ENCODE assay signal across 8 cellular contexts in the genomic region with DNA sequence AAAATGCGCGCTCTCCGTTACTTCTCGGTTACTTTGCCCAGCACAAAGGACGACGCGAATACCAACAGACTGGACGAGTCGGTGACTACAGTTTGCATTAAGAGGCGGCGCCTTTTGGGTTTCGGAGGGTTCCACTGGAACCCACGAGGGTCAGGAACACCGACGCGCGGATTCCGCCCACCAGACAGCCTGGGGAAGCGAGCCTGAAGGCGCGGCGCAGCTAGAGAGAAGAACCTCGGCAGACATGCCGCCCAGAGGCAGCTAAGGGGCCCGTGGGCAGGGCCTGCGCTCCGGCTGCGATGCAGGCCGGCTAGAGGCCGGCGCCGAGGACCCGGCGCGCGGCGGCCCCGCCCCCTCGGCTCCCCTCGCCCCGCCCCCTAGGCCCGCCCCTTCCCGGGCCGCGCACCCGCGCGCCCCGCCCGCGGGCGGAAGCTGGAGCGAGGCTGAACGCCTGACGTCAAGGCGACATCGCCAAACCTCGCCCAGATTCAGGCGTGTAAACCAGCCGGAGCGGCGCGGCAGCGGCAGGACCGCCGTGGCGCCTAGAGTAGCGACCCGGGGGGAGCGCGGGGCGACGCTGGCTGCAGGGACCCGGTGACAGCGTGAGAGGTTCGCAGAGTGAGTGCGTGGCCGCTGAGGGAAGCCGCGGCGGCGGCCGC. TPM values are rescaled to one million over a fixed set of nuclear protein-coding genes. Genes with fewer than 3 reads are reported as not detected.
DNase-seq lines count a peak whose midpoint lies in the region; ATAC-seq and TF ChIP-seq lines count a peak whose summit lies in the region.

A gene (plus strand): TSS at position 465 of the 659 bp plus-strand sequence. CDS start 37,826 bp downstream, outside the sequence.

- peak within 1 kb of the TSS; percentile 95 for H3K27ac Mint-ChIP-seq in activated naive CD8-positive, alpha-beta T cell
- peak within 1 kb of the TSS; percentile 91 for H3K27ac Mint-ChIP-seq in glutamatergic neuron (ENCODE audit: unreplicated experiment)

- peak; percentile 82 for TF ChIP-seq POLR2A in testis (IDR thresholded peaks at IDR 0.05)

- H3K4me2 ChIP-seq in osteoblast (ENCODE audit: insufficient read depth, low read length), result peak within 1 kb of the TSS; percentile 81

- TF ChIP-seq CTCF in GM10266 (IDR thresholded peaks at IDR 0.05; ENCODE audit: control insufficient read depth, insufficient read depth, low read depth, missing control alignments), result no peak
- TF ChIP-seq CTCF in glutamatergic neuron (IDR thresholded peaks at IDR 0.05; ENCODE audit: partially characterized antibody, unreplicated experiment), result no peak
- no peak for TF ChIP-seq CTCF in osteoblast (IDR thresholded peaks at IDR 0.05; ENCODE audit: extremely low read depth, low read depth, low read length)
- no peak for TF ChIP-seq CTCF in testis (IDR thresholded peaks at IDR 0.05)

- peaks cover 25% of the 10 kb centered on the region for H3K4me1 ChIP-seq in osteoblast (ENCODE audit: insufficient read depth, low read length)
- H3K4me1 ChIP-seq in testis, result peaks cover 27% of the 10 kb centered on the region

- H3K36me3 Mint-ChIP-seq in activated naive CD8-positive, alpha-beta T cell, result peaks cover 14% of the 10 kb centered on the region
- no peaks in the 10 kb centered on the region for H3K36me3 Mint-ChIP-seq in glutamatergic neuron (ENCODE audit: unreplicated experiment)

- H3K27me3 ChIP-seq in osteoblast (ENCODE audit: insufficient read depth, low read length) (no peaks in the 10 kb centered on the region), testis (no peaks in the 10 kb centered on the region)

- H3K9me3 Mint-ChIP-seq in activated naive CD8-positive, alpha-beta T cell (ENCODE audit: low read depth), result no peaks in the 10 kb centered on the region
- H3K9me3 Mint-ChIP-seq in glutamatergic neuron (ENCODE audit: unreplicated experiment), result peaks cover 11% of the 10 kb centered on the region

- H2AFZ ChIP-seq in osteoblast (ENCODE audit: low read length), result peak within 1 kb of the TSS; percentile 91

- 0 to 1% methylated on average over 20 to 70 of the region's 83 CpGs for WGBS in testis, 2 donors

- H3K36me3 ChIP-seq in osteoblast (ENCODE audit: insufficient read depth, low read length) (peaks cover 9% of the 10 kb centered on the region), testis (ENCODE audit: low read depth, missing control alignments) (no peaks in the 10 kb centered on the region)

- ATAC-seq in HG02588 (IDR thresholded peaks at IDR 0.05; ENCODE audit: unreplicated experiment), result peak; percentile 80
- peak; percentile 92 for ATAC-seq in SK-N-SH treated with all-trans-retinoic acid at 6 μM for 48 hours

- H3K27me3 Mint-ChIP-seq in activated naive CD8-positive, alpha-beta T cell, result no peaks in the 10 kb centered on the region
- peaks cover 10% of the 10 kb centered on the region for H3K27me3 Mint-ChIP-seq in glutamatergic neuron (ENCODE audit: unreplicated experiment)

- H3K4me3 ChIP-seq in osteoblast (ENCODE audit: insufficient read depth, low read length), result peak within 1 kb of the TSS; percentile 93
- peak within 1 kb of the TSS; percentile 80 to 93 for H3K4me3 ChIP-seq in testis

- H3K79me2 ChIP-seq in osteoblast (ENCODE audit: insufficient read depth, low read length), result peaks cover 46% of the 10 kb centered on the region

- DNase-seq in GM10266 (ENCODE audit: extremely low spot score) (peak; percentile 97), NCI-H1048 (lab: John Stamatoyannopoulos, UW) (peak; percentile 75), glutamatergic neuron (peak; percentile 89), osteoblast (ENCODE audit: insufficient read length, low spot score, missing footprints) (peak; percentile 98), testis (peak; percentile 92)

- H3K4me1 Mint-ChIP-seq in activated naive CD8-positive, alpha-beta T cell (ENCODE audit: low read depth), result peaks cover 46% of the 10 kb centered on the region
- H3K4me1 Mint-ChIP-seq in glutamatergic neuron (ENCODE audit: low read depth, unreplicated experiment), result peaks cover 18% of the 10 kb centered on the region

- H3K4me3 Mint-ChIP-seq in activated naive CD8-positive, alpha-beta T cell, result peak within 1 kb of the TSS; percentile 93
- peak within 1 kb of the TSS; percentile 94 for H3K4me3 Mint-ChIP-seq in glutamatergic neuron (ENCODE audit: unreplicated experiment)

- peaks cover 28% of the 10 kb centered on the region for H4K20me1 ChIP-seq in osteoblast (ENCODE audit: insufficient read depth, low read length)

- H3K9me3 ChIP-seq in osteoblast (ENCODE audit: low read depth, low read length) (no peaks in the 10 kb centered on the region), testis (no peaks in the 10 kb centered on the region)

- intact Hi-C loops in testis (cut with DNase I; ENCODE audit: low total_unique reads), result loop anchor here (10.0 kb wide), 1 partner anchor 74 kb away; a partner anchor contains a TSS

- H3K27ac ChIP-seq in osteoblast (ENCODE audit: low read depth, low read length), result peak within 1 kb of the TSS; percentile 95
- H3K27ac ChIP-seq in testis, result peak within 1 kb of the TSS; percentile 98

TF ChIP-seq in SK-N-SH treated with all-trans-retinoic acid at 6 μM for 48 hours, 23 proteins besides CTCF, POLR2A, EP300 and RAD21:
- no peak for TF ChIP-seq PPARA (CRISPR knock-in tag; IDR thresholded peaks at IDR 0.05; ENCODE audit: borderline replicate concordance)
- TF ChIP-seq TCF4 (CRISPR knock-in tag; IDR thresholded peaks at IDR 0.05; ENCODE audit: borderline replicate concordance), result no peak
- no peak for TF ChIP-seq ISL1 (CRISPR knock-in tag; IDR thresholded peaks at IDR 0.05)
- TF ChIP-seq ZNF565 (CRISPR knock-in tag; conservative IDR thresholded peaks at IDR 0.05; ENCODE audit: low read depth), result no peak
- TF ChIP-seq, protein P1, sequence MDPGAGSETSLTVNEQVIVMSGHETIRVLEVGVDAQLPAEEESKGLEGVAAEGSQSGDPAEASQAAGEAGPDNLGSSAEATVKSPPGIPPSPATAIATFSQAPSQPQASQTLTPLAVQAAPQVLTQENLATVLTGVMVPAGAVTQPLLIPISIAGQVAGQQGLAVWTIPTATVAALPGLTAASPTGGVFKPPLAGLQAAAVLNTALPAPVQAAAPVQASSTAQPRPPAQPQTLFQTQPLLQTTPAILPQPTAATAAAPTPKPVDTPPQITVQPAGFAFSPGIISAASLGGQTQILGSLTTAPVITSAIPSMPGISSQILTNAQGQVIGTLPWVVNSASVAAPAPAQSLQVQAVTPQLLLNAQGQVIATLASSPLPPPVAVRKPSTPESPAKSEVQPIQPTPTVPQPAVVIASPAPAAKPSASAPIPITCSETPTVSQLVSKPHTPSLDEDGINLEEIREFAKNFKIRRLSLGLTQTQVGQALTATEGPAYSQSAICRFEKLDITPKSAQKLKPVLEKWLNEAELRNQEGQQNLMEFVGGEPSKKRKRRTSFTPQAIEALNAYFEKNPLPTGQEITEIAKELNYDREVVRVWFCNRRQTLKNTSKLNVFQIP (CRISPR knock-in tag; IDR thresholded peaks at IDR 0.05; ENCODE audit: borderline replicate concordance, low read depth), result no peak
- no peak for TF ChIP-seq ESRRG (CRISPR knock-in tag; IDR thresholded peaks at IDR 0.05)
- TF ChIP-seq, protein P2, sequence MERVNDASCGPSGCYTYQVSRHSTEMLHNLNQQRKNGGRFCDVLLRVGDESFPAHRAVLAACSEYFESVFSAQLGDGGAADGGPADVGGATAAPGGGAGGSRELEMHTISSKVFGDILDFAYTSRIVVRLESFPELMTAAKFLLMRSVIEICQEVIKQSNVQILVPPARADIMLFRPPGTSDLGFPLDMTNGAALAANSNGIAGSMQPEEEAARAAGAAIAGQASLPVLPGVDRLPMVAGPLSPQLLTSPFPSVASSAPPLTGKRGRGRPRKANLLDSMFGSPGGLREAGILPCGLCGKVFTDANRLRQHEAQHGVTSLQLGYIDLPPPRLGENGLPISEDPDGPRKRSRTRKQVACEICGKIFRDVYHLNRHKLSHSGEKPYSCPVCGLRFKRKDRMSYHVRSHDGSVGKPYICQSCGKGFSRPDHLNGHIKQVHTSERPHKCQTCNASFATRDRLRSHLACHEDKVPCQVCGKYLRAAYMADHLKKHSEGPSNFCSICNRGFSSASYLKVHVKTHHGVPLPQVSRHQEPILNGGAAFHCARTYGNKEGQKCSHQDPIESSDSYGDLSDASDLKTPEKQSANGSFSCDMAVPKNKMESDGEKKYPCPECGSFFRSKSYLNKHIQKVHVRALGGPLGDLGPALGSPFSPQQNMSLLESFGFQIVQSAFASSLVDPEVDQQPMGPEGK (CRISPR knock-in tag; IDR thresholded peaks at IDR 0.05; ENCODE audit: borderline replicate concordance), result no peak
- no peak for TF ChIP-seq SNAI2 (CRISPR knock-in tag; IDR thresholded peaks at IDR 0.05)
- TF ChIP-seq, protein P3, sequence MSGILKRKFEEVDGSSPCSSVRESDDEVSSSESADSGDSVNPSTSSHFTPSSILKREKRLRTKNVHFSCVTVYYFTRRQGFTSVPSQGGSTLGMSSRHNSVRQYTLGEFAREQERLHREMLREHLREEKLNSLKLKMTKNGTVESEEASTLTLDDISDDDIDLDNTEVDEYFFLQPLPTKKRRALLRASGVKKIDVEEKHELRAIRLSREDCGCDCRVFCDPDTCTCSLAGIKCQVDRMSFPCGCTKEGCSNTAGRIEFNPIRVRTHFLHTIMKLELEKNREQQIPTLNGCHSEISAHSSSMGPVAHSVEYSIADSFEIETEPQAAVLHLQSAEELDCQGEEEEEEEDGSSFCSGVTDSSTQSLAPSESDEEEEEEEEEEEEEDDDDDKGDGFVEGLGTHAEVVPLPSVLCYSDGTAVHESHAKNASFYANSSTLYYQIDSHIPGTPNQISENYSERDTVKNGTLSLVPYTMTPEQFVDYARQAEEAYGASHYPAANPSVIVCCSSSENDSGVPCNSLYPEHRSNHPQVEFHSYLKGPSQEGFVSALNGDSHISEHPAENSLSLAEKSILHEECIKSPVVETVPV (CRISPR knock-in tag; IDR thresholded peaks at IDR 0.05), result no peak

RNA-seq across cellular contexts. Expression of the gene that starts here (rescaled TPM):
- total RNA-seq in glutamatergic neuron (ENCODE audit: unreplicated experiment) (68.2 TPM), osteoblast (231 and 243 TPM in 2 replicates), testis (100 to 1,000 TPM; 190 to 200 TPM)
- 133 TPM for polyA plus RNA-seq in testis (ENCODE audit: insufficient read depth, low read depth, low replicate concordance)

Comparison
In these comparisons a context has a peak if more than half of its experiments do, and no peak if none do; other contexts are left out.
1. Peak in every context shown above with its lines: DNase-seq, ATAC-seq, H3K4me3 ChIP-seq and H3K27ac ChIP-seq.